In the genomic region with DNA sequence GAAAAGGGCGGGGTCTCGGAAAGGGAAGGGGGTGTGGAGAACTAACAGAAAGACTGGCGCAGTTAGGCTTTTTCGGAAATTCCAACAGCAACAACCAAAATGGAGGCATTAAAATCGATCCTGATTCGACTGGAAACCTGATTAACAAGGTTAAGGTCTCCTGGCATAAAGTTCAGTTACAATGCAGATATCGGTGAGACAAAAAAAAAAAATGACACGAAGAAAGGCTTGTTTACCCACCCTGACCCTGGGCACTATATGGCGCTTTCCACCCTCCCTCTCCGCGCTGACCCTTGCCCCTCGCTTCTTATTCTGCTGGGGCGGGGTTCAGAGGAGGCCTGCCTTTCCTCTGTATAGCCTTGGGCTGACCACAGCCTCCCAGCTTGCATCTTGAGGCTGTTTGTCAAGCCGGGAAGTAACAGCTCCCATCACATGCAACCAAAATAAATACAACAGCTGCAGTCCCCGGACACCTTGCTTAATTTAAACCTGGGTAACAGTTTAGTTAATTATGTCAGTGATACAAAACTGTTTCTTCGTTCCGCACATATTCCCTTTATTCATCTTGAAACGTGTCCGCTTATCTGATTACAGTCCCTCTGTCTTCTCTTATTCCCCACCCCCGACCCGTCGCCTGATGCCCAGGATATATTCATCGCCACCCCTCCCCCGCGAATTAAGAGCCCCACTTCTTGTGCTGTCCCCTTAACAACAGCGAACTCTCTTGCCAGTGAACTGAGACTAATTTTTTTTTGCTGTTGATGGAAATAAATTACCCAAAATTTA, we compare ENCODE assay signal across 8 cellular contexts. TPM values are rescaled to one million over a fixed set of nuclear protein-coding genes. Genes with fewer than 3 reads are reported as not detected.
A peak's percentile ranks its signal among the peaks of the same experiment; 100 is the strongest.
DNase-seq lines count a peak whose midpoint lies in the region; ATAC-seq, FAIRE-seq and TF ChIP-seq lines count a peak whose summit lies in the region.

No MANE protein-coding gene starts in this region.

- intact Hi-C loops in CD14-positive monocyte (cut with micrococcal nuclease) (loop anchor here in 1 of 2 donors (1.0 to 10.0 kb wide), 3 partner anchors 8 to 666 kb away; partner anchors contain the start of genes FER and MAN2A1), cardiac septum (cut with DNase I) (loop anchor here (1.0 to 5.0 kb wide), 4 partner anchors 278 to 1028 kb away; partner anchors contain the start of genes FBXL17 and MAN2A1), pancreas (cut with DNase I) (no loop called here)

- peaks cover 8 to 41% (median 38%) of the 10 kb centered on the region in 3 donors for H3K4me1 ChIP-seq in pancreas

- no peaks in the 10 kb centered on the region for H3K27me3 ChIP-seq in pancreas

- peaks cover 4 to 5% of the 10 kb centered on the region in 2 donors for H3K36me3 Mint-ChIP-seq in CD14-positive monocyte

- H3K9me3 ChIP-seq in pancreas: no peaks in the 10 kb centered on the region

- H3K27ac ChIP-seq in adipose tissue (ENCODE audit: low read depth, low read length): peak overlapping the region; percentile 79
- peak overlapping the region; percentile 91 to 99 (median 96) for H3K27ac ChIP-seq in pancreas

- peak overlapping the region; percentile 95 to 97 for H3K4me3 Mint-ChIP-seq in CD14-positive monocyte

- peak overlapping the region; percentile 9 to 88 (median 48) for H3K4me3 ChIP-seq in pancreas

- FAIRE-seq in HTR-8/SVneo (lab: Jason Lieb, UNC) (no peak), pancreas (lab: Jason Lieb, UNC) (no peak)

- peak overlapping the region; percentile 97 to 100 (median 99) for H3K27ac Mint-ChIP-seq in CD14-positive monocyte

- peaks cover 0 to 8% (median 3%) of the 10 kb centered on the region in 7 donors for H3K9me3 Mint-ChIP-seq in CD14-positive monocyte

- H3K36me3 ChIP-seq in pancreas: no peaks in the 10 kb centered on the region

- no peaks in the 10 kb centered on the region for H3K27me3 Mint-ChIP-seq in CD14-positive monocyte (ENCODE audit: low read depth in 3 of 3)

- WGBS in adipose tissue, 3 donors: 1 to 2% (median 1%) methylated on average over 26 of the region's 26 CpGs
- WGBS in pancreas, 2 donors: 1 to 2% methylated on average over 26 of the region's 26 CpGs

- DNase-seq in CD14-positive monocyte (ENCODE audit: low spot score) (peak; percentile 75), HTR-8/SVneo (ENCODE audit: insufficient read length, low spot score) (peak; percentile 57), SK-N-DZ (ENCODE audit: low spot score) (peak; percentile 92), cardiac septum (ENCODE audit: low spot score) (peak; percentile 84), pancreas (peak; percentile 72 to 87 (median 76)), NCI-H526 treated with DMSO at 0.1 percent for 48 hours (lab: John Stamatoyannopoulos, UW) (no peak)

- TF ChIP-seq CTCF in CD14-positive monocyte (IDR thresholded peaks at IDR 0.05): no peak
- no peak for TF ChIP-seq CTCF in pancreas (IDR thresholded peaks at IDR 0.05)

- ATAC-seq in GM19395 (IDR thresholded peaks at IDR 0.05; ENCODE audit: unreplicated experiment) (peak; percentile 22), pancreas (peak; percentile 47 to 65 (median 56))

- H3K4me1 Mint-ChIP-seq in CD14-positive monocyte: peaks cover 35% of the 10 kb centered on the region

RNA-seq across cellular contexts. Expression of gene PJA2, which starts 0.8 kb away (rescaled TPM):
- polyA plus RNA-seq in CD14-positive monocyte: 10 to 100 TPM; 49.7 to 74.1 TPM
- 54.5 and 59.4 TPM in 2 replicates for polyA plus RNA-seq in SK-N-DZ (2014; cell fraction: cytosol; rRNA removed)
- polyA plus RNA-seq in SK-N-DZ (2014; cell fraction: nucleus; rRNA removed): 28.0 and 28.3 TPM in 2 replicates
- polyA plus RNA-seq in adipose tissue: 10 to 100 TPM; 23.1 to 58.4 (median 36.5) TPM
- 98.2 TPM for total RNA-seq in cardiac septum
- total RNA-seq in pancreas: 10 to 100 TPM; 25.0 to 49.7 (median 37.5) TPM
- polyA plus RNA-seq in pancreas: 10 to 100 TPM; 10.4 to 30.9 TPM
